9 cellular contexts compared by ENCODE assay signal in genomic region chr12:12442548-12443071, GRCh38.
DNase-seq lines count a peak whose midpoint lies in the region; ATAC-seq and TF ChIP-seq lines count a peak whose summit lies in the region.
"Had no signal": no experiment of that assay in that cellular context is flagged by ENCODE, and none has a peak within 500 bp of the region (broad histone marks: within the 10 kb centered on the region; RNA-seq: fewer than 3 reads in every experiment).

No MANE protein-coding gene starts in this region.

- H3K4me3 ChIP-seq in fibroblast of the aortic adventitia (ENCODE audit: low read depth, low read length): no peak overlapping the region

- peak; percentile 71 for DNase-seq in HT1080 (ENCODE audit: low read depth)
- DNase-seq in activated CD4-positive, alpha-beta memory T cell treated with anti-CD3 and anti-CD28 coated beads for 36 hours: no peak
- peak; percentile 81 for DNase-seq in fibroblast of the aortic adventitia (ENCODE audit: low read depth)
- DNase-seq in stimulated activated naive CD8-positive, alpha-beta T cell treated with anti-CD3 and anti-CD28 coated beads, Interleukin-15, Interleukin-2, amounts not matched to agents 100 U/mL and 50 U/mL, for 24 hours: no peak
- no peak for DNase-seq in NCI-H345 treated with DMSO at 0.1 percent for 48 hours (lab: John Stamatoyannopoulos, UW; ENCODE audit: unreplicated experiment)
- DNase-seq in superior temporal gyrus (ENCODE audit: extremely low spot score): no peak
- DNase-seq in activated CD4-positive, alpha-beta T cell treated with anti-CD3 and anti-CD28 coated beads, Interleukin-2, amount 50 U/mL, for 48 hours: no peak
- no peak for DNase-seq in HuH-7 (ENCODE audit: low spot score)

- H3K4me1 Mint-ChIP-seq in activated CD4-positive, alpha-beta memory T cell treated with anti-CD3 and anti-CD28 coated beads for 36 hours (ENCODE audit: low read depth): peaks cover 88% of the 10 kb centered on the region

- no peaks in the 10 kb centered on the region for H3K27me3 Mint-ChIP-seq in activated CD4-positive, alpha-beta memory T cell treated with anti-CD3 and anti-CD28 coated beads for 36 hours
- H3K27me3 Mint-ChIP-seq: dendritic cell treated with granulocyte-macrophage colony-stimulating factor and Interleukin-4, amounts not matched to agents 40 ng/mL and 50 ng/mL, for 4 days had no signal

- peak overlapping the region; percentile 30 for H3K4me3 Mint-ChIP-seq in activated CD4-positive, alpha-beta memory T cell treated with anti-CD3 and anti-CD28 coated beads for 36 hours
- H3K4me3 Mint-ChIP-seq: dendritic cell treated with granulocyte-macrophage colony-stimulating factor and Interleukin-4, amounts not matched to agents 40 ng/mL and 50 ng/mL, for 4 days had no signal

- CTCF ChIA-PET in activated CD4-positive, alpha-beta memory T cell treated with anti-CD3 and anti-CD28 coated beads for 36 hours (lab: Charles Lee): interaction anchor here (0.7 to 4.2 kb wide), 10 partner anchors 12 to 213 kb away, joined by 3 to 24 read pairs (median 4); no protein-coding TSS in a partner anchor

- H3K36me3 Mint-ChIP-seq in activated CD4-positive, alpha-beta memory T cell treated with anti-CD3 and anti-CD28 coated beads for 36 hours: peaks cover 27% of the 10 kb centered on the region

- H3K27ac Mint-ChIP-seq in activated CD4-positive, alpha-beta memory T cell treated with anti-CD3 and anti-CD28 coated beads for 36 hours: peak overlapping the region; percentile 91
- H3K27ac Mint-ChIP-seq: dendritic cell treated with granulocyte-macrophage colony-stimulating factor and Interleukin-4, amounts not matched to agents 40 ng/mL and 50 ng/mL, for 4 days had no signal

- POLR2A ChIA-PET in activated CD4-positive, alpha-beta memory T cell treated with anti-CD3 and anti-CD28 coated beads for 36 hours (lab: Charles Lee): interaction anchor here (0.6 to 3.7 kb wide), 27 partner anchors 9 to 276 kb away, joined by 3 to 46 read pairs (median 7); partner anchors contain the start of genes CDKN1B and DUSP16

- peak; percentile 3 for ATAC-seq in stimulated activated naive CD8-positive, alpha-beta T cell treated with anti-CD3 and anti-CD28 coated beads, Interleukin-15, Interleukin-2, amounts not matched to agents 100 U/mL and 50 U/mL, for 24 hours

- TF ChIP-seq CTCF in fibroblast of the aortic adventitia (IDR thresholded peaks at IDR 0.05; ENCODE audit: insufficient read depth, low read length): no peak

- H3K9me3 Mint-ChIP-seq in activated CD4-positive, alpha-beta memory T cell treated with anti-CD3 and anti-CD28 coated beads for 36 hours: no peaks in the 10 kb centered on the region
- H3K9me3 Mint-ChIP-seq: dendritic cell treated with granulocyte-macrophage colony-stimulating factor and Interleukin-4, amounts not matched to agents 40 ng/mL and 50 ng/mL, for 4 days had no signal

- intact Hi-C loops in activated CD4-positive, alpha-beta memory T cell treated with anti-CD3 and anti-CD28 coated beads for 36 hours (cut with micrococcal nuclease): loop anchor here (1.0 to 2.0 kb wide), 9 partner anchors 14 to 140 kb away; no protein-coding TSS in a partner anchor

Comparison
In these comparisons a context has a peak if more than half of its experiments do, and no peak if none do; other contexts are left out.
1. DNase-seq: peak in HT1080 (single experiment) and fibroblast of the aortic adventitia (single experiment); none in activated CD4-positive, alpha-beta memory T cell treated with anti-CD3 and anti-CD28 coated beads for 36 hours (single experiment), stimulated activated naive CD8-positive, alpha-beta T cell treated with anti-CD3 and anti-CD28 coated beads, Interleukin-15, Interleukin-2, amounts not matched to agents 100 U/mL and 50 U/mL, for 24 hours (single experiment), NCI-H345 treated with DMSO at 0.1 percent for 48 hours (single experiment), superior temporal gyrus (single experiment), activated CD4-positive, alpha-beta T cell treated with anti-CD3 and anti-CD28 coated beads, Interleukin-2, amount 50 U/mL, for 48 hours (0 of 2) and HuH-7 (single experiment).